39 cellular contexts compared by ENCODE assay signal in genomic region chr12:33892425-33892824, GRCh38.
"Had no signal": no experiment of that assay in that cellular context is flagged by ENCODE, and none has a peak within 500 bp of the region (broad histone marks: within the 10 kb centered on the region; RNA-seq: fewer than 3 reads in every experiment).

No MANE protein-coding gene starts in this region.

- DNase-seq: activated effector memory CD4-positive, alpha-beta T cell treated with anti-CD3 and anti-CD28 coated beads, Interleukin-2, amount 50 U/mL, for 16 hours; activated effector memory CD4-positive, alpha-beta T cell treated with Interleukin-2 at 50 U/mL for 16 hours; activated gamma-delta T cell; activated gamma-delta T cell treated with Interleukin-2 at 50 U/mL for 16 hours; activated naive CD4-positive, alpha-beta T cell; activated naive CD4-positive, alpha-beta T cell treated with anti-CD3 and anti-CD28 coated beads for 36 hours; activated naive CD4-positive, alpha-beta T cell treated with anti-CD3 and anti-CD28 coated beads, Interleukin-2, amount 10 ng/mL, durations not matched to agents 7 days and 5 days; activated naive CD4-positive, alpha-beta T cell treated with anti-CD3 and anti-CD28 coated beads, Interleukin-2, amount 50 U/mL, for 16 hours; activated naive CD4-positive, alpha-beta T cell treated with Interleukin-2 at 50 U/mL for 16 hours; activated naive CD8-positive, alpha-beta T cell treated with anti-CD3 and anti-CD28 coated beads for 36 hours; activated naive CD8-positive, alpha-beta T cell treated with anti-CD3 and anti-CD28 coated beads, Interleukin-2, amount 10 ng/mL, durations not matched to agents 7 days and 5 days; activated naive CD8-positive, alpha-beta T cell treated with anti-CD3 and anti-CD28 coated beads, Interleukin-2, amount 50 U/mL, for 24 hours; activated T-cell treated with anti-CD3 and anti-CD28 coated beads, Interleukin-2, amount 50 U/mL, for 24 hours; activated T-cell treated with anti-CD3 and anti-CD28 coated beads, Interleukin-2, amount 50 U/mL, for 4 hours; activated T-cell treated with anti-CD3 and anti-CD28 coated beads, Interleukin-2, amount 50 U/mL, for 48 hours; activated T-cell treated with anti-CD3 and anti-CD28 coated beads, Interleukin-2, amount 50 U/mL, for 72 hours; adrenal gland; amniotic stem cell; amygdala; anterior cingulate cortex; aorta; body of pancreas; brain microvascular endothelial cell; caudate nucleus; cerebellar nuclear complex had no signal

- H3K27ac ChIP-seq: adrenal gland, ascending aorta, body of pancreas, brain microvascular endothelial cell, breast epithelium, cardiac muscle cell had no signal

- H3K36me3 Mint-ChIP-seq: activated naive CD4-positive, alpha-beta T cell treated with anti-CD3 and anti-CD28 coated beads, Interleukin-2, amount 10 ng/mL, durations not matched to agents 7 days and 5 days; activated naive CD4-positive, alpha-beta T cell treated with anti-CD3 and anti-CD28 coated beads, Interleukin-2, amount 50 U/mL, for 24 hours; activated naive CD4-positive, alpha-beta T cell treated with anti-CD3 and anti-CD28 coated beads, Interleukin-2, amount 50 U/mL, for 72 hours; activated naive CD8-positive, alpha-beta T cell; activated naive CD8-positive, alpha-beta T cell treated with anti-CD3 and anti-CD28 coated beads for 36 hours; activated naive CD8-positive, alpha-beta T cell treated with anti-CD3 and anti-CD28 coated beads, Interleukin-2, amount 10 ng/mL, durations not matched to agents 7 days and 5 days; brain had no signal

- H3K4me3 ChIP-seq: adrenal gland, ascending aorta, body of pancreas, breast epithelium, cardiac muscle cell had no signal

- H3K9me3 ChIP-seq: adrenal gland, ascending aorta, body of pancreas, breast epithelium had no signal

- H3K27me3 ChIP-seq: adrenal gland, ascending aorta, body of pancreas, brain microvascular endothelial cell, breast epithelium, cardiac muscle cell had no signal

- H3K27me3 Mint-ChIP-seq: activated naive CD4-positive, alpha-beta T cell treated with anti-CD3 and anti-CD28 coated beads, Interleukin-2, amount 10 ng/mL, durations not matched to agents 7 days and 5 days; activated naive CD4-positive, alpha-beta T cell treated with anti-CD3 and anti-CD28 coated beads, Interleukin-2, amount 50 U/mL, for 24 hours; activated naive CD8-positive, alpha-beta T cell; activated naive CD8-positive, alpha-beta T cell treated with anti-CD3 and anti-CD28 coated beads for 36 hours; activated naive CD8-positive, alpha-beta T cell treated with anti-CD3 and anti-CD28 coated beads, Interleukin-2, amount 10 ng/mL, durations not matched to agents 7 days and 5 days; activated naive CD8-positive, alpha-beta T cell treated with anti-CD3 and anti-CD28 coated beads, Interleukin-2, amount 50 U/mL, for 24 hours; activated T-cell treated with anti-CD3 and anti-CD28 coated beads, Interleukin-2, amount 50 U/mL, for 24 hours; activated T-helper 17 cell treated with anti-CD3 and anti-CD28 coated beads, Interleukin-2, amount 50 U/mL, for 72 hours; brain; central memory CD8-positive, alpha-beta T cell had no signal

- H3K4me1 ChIP-seq: adrenal gland, ascending aorta, body of pancreas, breast epithelium had no signal

- H3K27ac Mint-ChIP-seq: activated naive CD4-positive, alpha-beta T cell treated with anti-CD3 and anti-CD28 coated beads for 36 hours; activated naive CD4-positive, alpha-beta T cell treated with anti-CD3 and anti-CD28 coated beads, Interleukin-2, amount 10 ng/mL, durations not matched to agents 7 days and 5 days; activated naive CD4-positive, alpha-beta T cell treated with anti-CD3 and anti-CD28 coated beads, Interleukin-2, amount 50 U/mL, for 24 hours; activated naive CD4-positive, alpha-beta T cell treated with anti-CD3 and anti-CD28 coated beads, Interleukin-2, amount 50 U/mL, for 72 hours; activated naive CD8-positive, alpha-beta T cell; activated naive CD8-positive, alpha-beta T cell treated with anti-CD3 and anti-CD28 coated beads for 36 hours; activated naive CD8-positive, alpha-beta T cell treated with anti-CD3 and anti-CD28 coated beads, Interleukin-2, amount 10 ng/mL, durations not matched to agents 7 days and 5 days; activated naive CD8-positive, alpha-beta T cell treated with anti-CD3 and anti-CD28 coated beads, Interleukin-2, amount 50 U/mL, for 24 hours; activated T-cell treated with anti-CD3 and anti-CD28 coated beads, Interleukin-2, amount 50 U/mL, for 24 hours; activated T-cell treated with anti-CD3 and anti-CD28 coated beads, Interleukin-2, amount 50 U/mL, for 72 hours; activated T-helper 1 cell treated with anti-CD3 and anti-CD28 coated beads, Interleukin-12 subunit alpha, Interleukin-12 subunit beta, Interleukin-2, Interleukin-4 antibody, amounts not matched to agents 30 ng/mL and 10 ng/mL and 1 ng/mL, durations not matched to agents 14 hours and 24 hours and 36 hours; activated T-helper 17 cell treated with anti-CD3 and anti-CD28 coated beads, Interleukin-2, amount 50 U/mL, for 72 hours; activated T-helper 2 cell treated with anti-CD3 and anti-CD28 coated beads, Interferon-gamma antibody, Interleukin-2, Interleukin-4, amounts not matched to agents 10 μg/mL and 5 μg/mL and 100 μg/mL, durations not matched to agents 14 hours and 24 hours and 36 hours; brain had no signal

- H3K4me1 Mint-ChIP-seq: activated naive CD4-positive, alpha-beta T cell treated with anti-CD3 and anti-CD28 coated beads, Interleukin-2, amount 10 ng/mL, durations not matched to agents 7 days and 5 days; activated naive CD4-positive, alpha-beta T cell treated with anti-CD3 and anti-CD28 coated beads, Interleukin-2, amount 50 U/mL, for 24 hours; activated naive CD8-positive, alpha-beta T cell treated with anti-CD3 and anti-CD28 coated beads for 36 hours; activated naive CD8-positive, alpha-beta T cell treated with anti-CD3 and anti-CD28 coated beads, Interleukin-2, amount 10 ng/mL, durations not matched to agents 7 days and 5 days; activated naive CD8-positive, alpha-beta T cell treated with anti-CD3 and anti-CD28 coated beads, Interleukin-2, amount 50 U/mL, for 24 hours; activated T-helper 17 cell treated with anti-CD3 and anti-CD28 coated beads, Interleukin-2, amount 50 U/mL, for 72 hours; brain; central memory CD8-positive, alpha-beta T cell had no signal

- H3K9me3 Mint-ChIP-seq: activated naive CD8-positive, alpha-beta T cell treated with anti-CD3 and anti-CD28 coated beads for 36 hours; activated T-cell treated with anti-CD3 and anti-CD28 coated beads, Interleukin-2, amount 50 U/mL, for 4 hours had no signal

- FAIRE-seq: astrocyte, bronchial epithelial cell, colon had no signal

- ATAC-seq: activated naive CD4-positive, alpha-beta T cell treated with anti-CD3 and anti-CD28 coated beads, Interleukin-2, amount 50 U/mL, for 72 hours; activated naive CD8-positive, alpha-beta T cell treated with anti-CD3 and anti-CD28 coated beads, Interleukin-2, amount 50 U/mL, for 24 hours; activated T-cell treated with anti-CD3 and anti-CD28 coated beads, Interleukin-2, amount 50 U/mL, for 4 hours; activated T-cell treated with anti-CD3 and anti-CD28 coated beads, Interleukin-2, amount 50 U/mL, for 72 hours; activated T-helper 17 cell treated with anti-CD3 and anti-CD28 coated beads, Interleukin-2, amount 50 U/mL, for 72 hours; body of pancreas had no signal

- H3K36me3 ChIP-seq: adrenal gland, ascending aorta, brain microvascular endothelial cell, cardiac muscle cell had no signal

- H3K4me3 Mint-ChIP-seq: activated naive CD4-positive, alpha-beta T cell treated with anti-CD3 and anti-CD28 coated beads for 36 hours; activated naive CD4-positive, alpha-beta T cell treated with anti-CD3 and anti-CD28 coated beads, Interleukin-2, amount 10 ng/mL, durations not matched to agents 7 days and 5 days; activated naive CD4-positive, alpha-beta T cell treated with anti-CD3 and anti-CD28 coated beads, Interleukin-2, amount 50 U/mL, for 24 hours; activated naive CD8-positive, alpha-beta T cell; activated naive CD8-positive, alpha-beta T cell treated with anti-CD3 and anti-CD28 coated beads for 36 hours; activated naive CD8-positive, alpha-beta T cell treated with anti-CD3 and anti-CD28 coated beads, Interleukin-2, amount 10 ng/mL, durations not matched to agents 7 days and 5 days; activated naive CD8-positive, alpha-beta T cell treated with anti-CD3 and anti-CD28 coated beads, Interleukin-2, amount 50 U/mL, for 24 hours; activated T-cell treated with anti-CD3 and anti-CD28 coated beads, Interleukin-2, amount 50 U/mL, for 24 hours; activated T-cell treated with anti-CD3 and anti-CD28 coated beads, Interleukin-2, amount 50 U/mL, for 4 hours; activated T-cell treated with anti-CD3 and anti-CD28 coated beads, Interleukin-2, amount 50 U/mL, for 72 hours; activated T-helper 1 cell treated with anti-CD3 and anti-CD28 coated beads, Interleukin-12 subunit alpha, Interleukin-12 subunit beta, Interleukin-2, Interleukin-4 antibody, amounts not matched to agents 30 ng/mL and 10 ng/mL and 1 ng/mL, durations not matched to agents 14 hours and 24 hours and 36 hours; activated T-helper 17 cell treated with anti-CD3 and anti-CD28 coated beads, Interleukin-2, amount 50 U/mL, for 72 hours; brain; central memory CD8-positive, alpha-beta T cell had no signal
